In the genomic region with DNA sequence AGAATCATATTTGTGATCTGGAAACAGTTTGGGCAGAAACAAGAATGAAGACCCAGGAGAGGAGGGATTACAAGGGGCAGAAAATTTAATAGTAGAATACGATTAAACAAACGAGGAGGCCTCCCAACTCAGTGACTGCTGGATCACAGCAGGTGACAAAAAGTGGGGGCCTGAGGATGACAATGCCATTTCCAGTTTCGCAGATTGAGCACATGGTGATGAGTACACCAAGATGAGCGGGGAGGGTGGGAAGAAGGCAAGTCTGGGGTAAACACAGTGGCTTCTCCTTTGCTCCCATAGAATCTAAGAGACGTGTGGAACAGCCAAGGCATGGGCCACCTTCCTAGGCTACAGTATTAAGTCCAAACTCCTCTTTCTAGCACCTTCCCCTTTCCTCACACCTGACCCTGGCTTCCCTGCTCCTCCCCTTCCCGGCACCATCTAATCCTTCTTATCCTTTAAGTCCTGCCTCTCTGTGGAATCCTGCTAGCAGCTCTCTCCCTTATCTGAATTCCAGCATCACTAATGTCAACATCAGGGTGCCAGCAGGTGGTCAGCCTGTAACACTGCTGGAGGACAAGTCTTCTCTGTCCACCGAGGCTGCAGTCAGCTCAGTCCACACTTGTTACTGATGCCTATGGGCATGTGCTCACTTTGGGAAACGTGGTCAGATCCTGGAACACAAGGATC, we compare ENCODE assay signal across 1 cellular context.
TF ChIP-seq lines count a peak whose summit lies in the region.

No MANE protein-coding gene starts in this region.

TF ChIP-seq in HepG2, 621 proteins besides CTCF, POLR2A, EP300 and RAD21 (continued from another document):
- TF ChIP-seq ZNF609 (CRISPR knock-in tag; IDR thresholded peaks at IDR 0.05; ENCODE audit: borderline replicate concordance) (peak; percentile 64; the same call in 1 of the 2 replicates), SMYD3 (CRISPR knock-in tag; IDR thresholded peaks at IDR 0.05) (no peak), HDAC1 (CRISPR knock-in tag; IDR thresholded peaks at IDR 0.05) (peak; percentile 69), ETV5 (CRISPR knock-in tag; IDR thresholded peaks at IDR 0.05; ENCODE audit: borderline replicate concordance) (peak; percentile 40; the same call in 1 of the 2 replicates), ZNF281 (CRISPR knock-in tag; IDR thresholded peaks at IDR 0.05; ENCODE audit: borderline replicate concordance) (peak; percentile 57; the same call in 1 of the 2 replicates), NFKBIZ (CRISPR knock-in tag; IDR thresholded peaks at IDR 0.05) (peak; percentile 75; the same call in 1 of the 2 replicates), ZNF772 (CRISPR knock-in tag; IDR thresholded peaks at IDR 0.05) (0 out of 2 replicates have a peak, but pooled peaks have one; percentile 35), TARDBP (CRISPR knock-in tag; IDR thresholded peaks at IDR 0.05) (peak; percentile 63; the same call in 1 of the 2 replicates), ZC3H4 (CRISPR knock-in tag; IDR thresholded peaks at IDR 0.05; ENCODE audit: borderline replicate concordance) (no peak), RFXANK (CRISPR knock-in tag; IDR thresholded peaks at IDR 0.05) (peak; percentile 57; the same call in 1 of the 2 replicates), ZFP36 (IDR thresholded peaks at IDR 0.05; ENCODE audit: borderline replicate concordance, low read depth, low read length, partially characterized antibody) (no peak), KDM3A (CRISPR knock-in tag; IDR thresholded peaks at IDR 0.05; ENCODE audit: low read depth) (peak; percentile 39; the same call in 1 of the 2 replicates), ONECUT2 (CRISPR knock-in tag; IDR thresholded peaks at IDR 0.05) (peak; percentile 32; the same call in 1 of the 2 replicates)
- TF ChIP-seq, protein P1, sequence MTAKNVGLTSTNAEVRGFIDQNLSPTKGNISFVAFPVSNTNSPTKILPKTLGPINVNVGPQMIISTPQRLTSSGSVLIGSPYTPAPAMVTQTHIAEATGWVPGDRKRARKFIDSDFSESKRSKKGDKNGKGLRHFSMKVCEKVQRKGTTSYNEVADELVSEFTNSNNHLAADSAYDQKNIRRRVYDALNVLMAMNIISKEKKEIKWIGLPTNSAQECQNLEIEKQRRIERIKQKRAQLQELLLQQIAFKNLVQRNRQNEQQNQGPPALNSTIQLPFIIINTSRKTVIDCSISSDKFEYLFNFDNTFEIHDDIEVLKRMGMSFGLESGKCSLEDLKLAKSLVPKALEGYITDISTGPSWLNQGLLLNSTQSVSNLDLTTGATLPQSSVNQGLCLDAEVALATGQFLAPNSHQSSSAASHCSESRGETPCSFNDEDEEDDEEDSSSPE (CRISPR knock-in tag; IDR thresholded peaks at IDR 0.05) = 0 out of 2 replicates have a peak, but pooled peaks have one; percentile 28
- TF ChIP-seq, protein P2, sequence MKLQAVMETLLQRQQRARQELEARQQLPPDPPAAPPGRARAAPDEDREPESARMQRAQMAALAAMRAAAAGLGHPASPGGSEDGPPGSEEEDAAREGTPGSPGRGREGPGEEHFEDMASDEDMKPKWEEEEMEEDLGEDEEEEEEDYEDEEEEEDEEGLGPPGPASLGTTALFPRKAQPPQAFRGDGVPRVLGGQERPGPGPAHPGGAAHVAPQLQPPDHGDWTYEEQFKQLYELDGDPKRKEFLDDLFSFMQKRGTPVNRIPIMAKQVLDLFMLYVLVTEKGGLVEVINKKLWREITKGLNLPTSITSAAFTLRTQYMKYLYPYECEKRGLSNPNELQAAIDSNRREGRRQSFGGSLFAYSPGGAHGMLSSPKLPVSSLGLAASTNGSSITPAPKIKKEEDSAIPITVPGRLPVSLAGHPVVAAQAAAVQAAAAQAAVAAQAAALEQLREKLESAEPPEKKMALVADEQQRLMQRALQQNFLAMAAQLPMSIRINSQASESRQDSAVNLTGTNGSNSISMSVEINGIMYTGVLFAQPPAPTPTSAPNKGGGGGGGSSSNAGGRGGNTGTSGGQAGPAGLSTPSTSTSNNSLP (IDR thresholded peaks at IDR 0.05; ENCODE audit: low read depth, low read length) = peak; percentile 67; the same call in 1 of the 2 replicates
